8 cellular contexts compared by ENCODE assay signal in the genomic region with DNA sequence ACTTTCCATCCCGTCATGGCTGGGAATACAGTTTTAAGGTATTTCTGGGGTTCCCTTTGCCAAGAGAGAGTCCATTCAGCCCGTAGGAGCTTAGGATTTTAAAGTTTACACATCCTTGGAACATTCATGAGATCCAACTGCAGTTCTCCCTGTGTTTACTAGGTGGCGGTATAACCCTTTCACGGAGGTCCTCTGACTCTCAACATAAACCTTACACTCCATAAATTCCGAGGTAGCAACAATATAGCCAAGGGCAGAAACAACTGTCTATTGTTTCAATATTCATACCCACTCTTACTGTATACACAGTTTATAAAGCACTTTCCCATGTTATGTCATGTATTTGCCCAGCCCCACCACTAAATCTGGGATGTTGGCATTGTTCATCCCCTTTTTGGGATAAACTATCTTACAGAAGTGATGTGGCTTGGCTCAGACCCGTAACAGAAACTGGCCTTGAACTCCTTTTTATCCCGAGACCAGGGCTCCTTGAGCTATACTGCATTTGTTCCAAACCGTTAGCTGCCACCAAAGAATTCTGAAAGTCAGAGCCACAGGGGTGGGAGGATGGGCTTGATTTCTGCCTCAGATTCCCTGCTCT.
DNase-seq lines count a peak whose midpoint lies in the region; ATAC-seq and TF ChIP-seq lines count a peak whose summit lies in the region.

No MANE protein-coding gene starts in this region.

- H3K4me1 ChIP-seq in transverse colon, result no peaks in the 10 kb centered on the region

- H3K9me3 ChIP-seq in transverse colon, result no peaks in the 10 kb centered on the region

- H3K27me3 ChIP-seq in brain microvascular endothelial cell (replicated peaks) (no peaks in the 10 kb centered on the region), kidney epithelial cell (ENCODE audit: control insufficient read depth, insufficient read depth, low read length) (no peaks in the 10 kb centered on the region), transverse colon (no peaks in the 10 kb centered on the region)

- 7 to 9% methylated on average over 6 to 8 of the region's 8 CpGs for WGBS in transverse colon (ENCODE audit: low coverage in 1 of 2), 2 donors

- in situ Hi-C loops in brain microvascular endothelial cell (cut with HindIII; ENCODE audit: low pct_ligation_motif_present, low sequenced_read_pairs), result no loop called here
- in situ Hi-C loops in transverse colon (cut with MboI; ENCODE audit: low pct_ligation_motif_present in 1 of 4, low pct_unique_long_range_greater_than_20kb in 1 of 4, low sequenced_read_pairs in 3 of 4), result no loop called here

- no peak for TF ChIP-seq EP300 in transverse colon (IDR thresholded peaks at IDR 0.05; ENCODE audit: low read depth)

- intact Hi-C loops in transverse colon (cut with DNase I; ENCODE audit: low total_unique reads), result no loop called here

- TF ChIP-seq POLR2A in transverse colon (IDR thresholded peaks at IDR 0.05), result no peak

- TF ChIP-seq CTCF in brain microvascular endothelial cell (IDR thresholded peaks at IDR 0.05; ENCODE audit: low read depth, low read length, missing control alignments) (peak; percentile 88), kidney epithelial cell (IDR thresholded peaks at IDR 0.05; ENCODE audit: insufficient read depth, low read length, poor library complexity, severe bottlenecking) (peak; percentile 89), transverse colon (IDR thresholded peaks at IDR 0.05) (peak; percentile 52 to 80 (median 63))

- DNase-seq in NCI-H345 (lab: John Stamatoyannopoulos, UW), result peak; percentile 4
- no peak for DNase-seq in NCI-H345 treated with DMSO at 0.1 percent for 48 hours (lab: John Stamatoyannopoulos, UW; ENCODE audit: unreplicated experiment)
- peak; percentile 28 for DNase-seq in NCI-H69 (lab: John Stamatoyannopoulos, UW)
- DNase-seq in brain microvascular endothelial cell, result peak; percentile 59
- DNase-seq in kidney epithelial cell (ENCODE audit: low read depth), result peak; percentile 25
- DNase-seq in transverse colon, result no peak

- H3K4me3 ChIP-seq in brain microvascular endothelial cell (ENCODE audit: low read depth, low read length) (no peak overlapping the region), kidney epithelial cell (ENCODE audit: low read depth, low read length) (no peak overlapping the region), transverse colon (no peak overlapping the region)

- peak; percentile 64 for ATAC-seq in HG03432 (IDR thresholded peaks at IDR 0.05; ENCODE audit: unreplicated experiment)
- no peak for ATAC-seq in GM19395 (IDR thresholded peaks at IDR 0.05; ENCODE audit: unreplicated experiment)

- no peak overlapping the region for H3K27ac ChIP-seq in brain microvascular endothelial cell
- no peak overlapping the region for H3K27ac ChIP-seq in transverse colon

- H3K36me3 ChIP-seq in brain microvascular endothelial cell (replicated peaks) (no peaks in the 10 kb centered on the region), kidney epithelial cell (ENCODE audit: control insufficient read depth, insufficient read depth, low read length) (no peaks in the 10 kb centered on the region), transverse colon (no peaks in the 10 kb centered on the region)

Comparison
In these comparisons a context has a peak if more than half of its experiments do, and no peak if none do; other contexts are left out.
1. DNase-seq: peak in NCI-H345 (single experiment), NCI-H69 (single experiment), brain microvascular endothelial cell (single experiment) and kidney epithelial cell (single experiment); none in NCI-H345 treated with DMSO at 0.1 percent for 48 hours (single experiment) and transverse colon (single experiment).
2. Peak in every context shown above with its lines, with median percentiles within 50 percentile points of each other: CTCF ChIP-seq.